Comparison of ENCODE assay signal across 29 cellular contexts in genomic region chr12:95949801-95950206, GRCh38. TPM values are rescaled to one million over a fixed set of nuclear protein-coding genes. Genes with fewer than 3 reads are reported as not detected.
"Had no signal": no experiment of that assay in that cellular context is flagged by ENCODE, and none has a peak within 500 bp of the region (broad histone marks: within the 10 kb centered on the region; RNA-seq: fewer than 3 reads in every experiment).

No MANE protein-coding gene starts in this region.

- H3K9me3 ChIP-seq: breast epithelium, colonic mucosa, esophagus muscularis mucosa, lower lobe of right lung, sigmoid colon, transverse colon had no signal

- H3K4me3 ChIP-seq: breast epithelium, colonic mucosa, dorsolateral prefrontal cortex, esophagus muscularis mucosa, hepatocyte, lower lobe of right lung, sigmoid colon, smooth muscle cell, transverse colon had no signal

- H3K4me1 Mint-ChIP-seq: immature natural killer cell; stimulated activated memory B cell treated with anti-CD40 and anti-IgM and Interleukin-4, amounts not matched to agents 10 μg/mL and 1 μg/mL and 100 μg/mL, for 72 hours had no signal

- H3K27ac Mint-ChIP-seq: activated naive CD8-positive, alpha-beta T cell; activated T-helper 2 cell treated with anti-CD3 and anti-CD28 coated beads, Interferon-gamma antibody, Interleukin-2, Interleukin-4, amounts not matched to agents 10 μg/mL and 5 μg/mL and 100 μg/mL, durations not matched to agents 14 hours and 24 hours and 36 hours; effector memory CD8-positive, alpha-beta T cell; immature natural killer cell; naive thymus-derived CD4-positive, alpha-beta T cell; stimulated activated memory B cell treated with anti-CD40 and anti-IgM and Interleukin-4, amounts not matched to agents 10 μg/mL and 1 μg/mL and 100 μg/mL, for 72 hours; WTC11 had no signal

- H3K79me2 ChIP-seq: hepatocyte had no signal

- H3K27me3 ChIP-seq: breast epithelium, colonic mucosa, esophagus muscularis mucosa, sigmoid colon had no signal

- H3K4me2 ChIP-seq: hepatocyte, smooth muscle cell had no signal

- H3K4me3 Mint-ChIP-seq: activated naive CD8-positive, alpha-beta T cell; activated T-cell treated with anti-CD3 and anti-CD28 coated beads, Interleukin-2, amount 50 U/mL, for 4 hours; effector memory CD8-positive, alpha-beta T cell; immature natural killer cell; naive thymus-derived CD4-positive, alpha-beta T cell; stimulated activated memory B cell treated with anti-CD40 and anti-IgM and Interleukin-4, amounts not matched to agents 10 μg/mL and 1 μg/mL and 100 μg/mL, for 72 hours; WTC11 had no signal

- FAIRE-seq: frontal cortex, urothelium cell line had no signal

- H3K36me3 ChIP-seq: breast epithelium, colonic mucosa, esophagus muscularis mucosa, lower lobe of right lung, sigmoid colon, transverse colon had no signal

- H3K9me3 Mint-ChIP-seq: activated T-cell treated with anti-CD3 and anti-CD28 coated beads, Interleukin-2, amount 50 U/mL, for 4 hours; activated T-helper 2 cell treated with anti-CD3 and anti-CD28 coated beads, Interferon-gamma antibody, Interleukin-2, Interleukin-4, amounts not matched to agents 10 μg/mL and 5 μg/mL and 100 μg/mL, durations not matched to agents 14 hours and 24 hours and 36 hours; effector memory CD8-positive, alpha-beta T cell; immature natural killer cell; stimulated activated memory B cell treated with anti-CD40 and anti-IgM and Interleukin-4, amounts not matched to agents 10 μg/mL and 1 μg/mL and 100 μg/mL, for 72 hours had no signal

- DNase-seq: activated CD4-positive, alpha-beta T cell treated with anti-CD3 and anti-CD28 coated beads, Interleukin-2, amount 50 U/mL, for 4 hours; activated CD8-positive, alpha-beta memory T cell treated with anti-CD3 and anti-CD28 coated beads, Interleukin-2, amount 50 U/mL, for 48 hours; activated naive CD4-positive, alpha-beta T cell; activated T-cell treated with anti-CD3 and anti-CD28 coated beads, Interleukin-2, amount 50 U/mL, for 4 hours; colonic mucosa; dorsolateral prefrontal cortex; effector memory CD8-positive, alpha-beta T cell; glutamatergic neuron; immature natural killer cell; lower lobe of right lung; naive thymus-derived CD4-positive, alpha-beta T cell; sigmoid colon; stimulated activated CD4-positive, alpha-beta T cell treated with anti-CD3 and anti-CD28 coated beads, Interleukin-15, amount 100 ng/mL, for 24 hours; transverse colon had no signal

- H3K4me1 ChIP-seq: breast epithelium, colonic mucosa, esophagus muscularis mucosa, lower lobe of right lung, sigmoid colon, transverse colon had no signal

- H3K27ac ChIP-seq: breast epithelium, colonic mucosa, dorsolateral prefrontal cortex, esophagus muscularis mucosa, hepatocyte, lower lobe of right lung, sigmoid colon, transverse colon had no signal

- H3K27me3 Mint-ChIP-seq: activated naive CD8-positive, alpha-beta T cell; stimulated activated memory B cell treated with anti-CD40 and anti-IgM and Interleukin-4, amounts not matched to agents 10 μg/mL and 1 μg/mL and 100 μg/mL, for 72 hours had no signal

- H3K36me3 Mint-ChIP-seq: activated naive CD8-positive, alpha-beta T cell; stimulated activated memory B cell treated with anti-CD40 and anti-IgM and Interleukin-4, amounts not matched to agents 10 μg/mL and 1 μg/mL and 100 μg/mL, for 72 hours; WTC11 had no signal

- H2AFZ ChIP-seq: hepatocyte had no signal

- ATAC-seq: activated T-cell treated with anti-CD3 and anti-CD28 coated beads, Interleukin-2, amount 50 U/mL, for 4 hours; effector memory CD8-positive, alpha-beta T cell; left lobe of liver; lower lobe of right lung; naive thymus-derived CD4-positive, alpha-beta T cell; stimulated activated memory B cell treated with anti-CD40 and anti-IgM and Interleukin-4, amounts not matched to agents 10 μg/mL and 1 μg/mL and 100 μg/mL, for 72 hours; WTC11 had no signal

RNA-seq across cellular contexts. Expression of gene CCDC38, which starts 7.4 kb away (rescaled TPM):
- total RNA-seq: colonic mucosa, frontal cortex, hepatocyte, kidney epithelial cell, mesenteric fat pad, posterior vena cava, sigmoid colon, smooth muscle cell, temporal lobe, transverse colon, WTC11 had no signal
- polyA plus RNA-seq: hepatocyte, sigmoid colon had no signal

RNA-seq across cellular contexts. Expression of gene HAL, which starts 46.3 kb away (rescaled TPM):
- total RNA-seq: frontal cortex had no signal
- polyA plus RNA-seq: naive thymus-derived CD4-positive, alpha-beta T cell; smooth muscle cell had no signal
